ENCODE assay signal across 27 cellular contexts in the genomic region with DNA sequence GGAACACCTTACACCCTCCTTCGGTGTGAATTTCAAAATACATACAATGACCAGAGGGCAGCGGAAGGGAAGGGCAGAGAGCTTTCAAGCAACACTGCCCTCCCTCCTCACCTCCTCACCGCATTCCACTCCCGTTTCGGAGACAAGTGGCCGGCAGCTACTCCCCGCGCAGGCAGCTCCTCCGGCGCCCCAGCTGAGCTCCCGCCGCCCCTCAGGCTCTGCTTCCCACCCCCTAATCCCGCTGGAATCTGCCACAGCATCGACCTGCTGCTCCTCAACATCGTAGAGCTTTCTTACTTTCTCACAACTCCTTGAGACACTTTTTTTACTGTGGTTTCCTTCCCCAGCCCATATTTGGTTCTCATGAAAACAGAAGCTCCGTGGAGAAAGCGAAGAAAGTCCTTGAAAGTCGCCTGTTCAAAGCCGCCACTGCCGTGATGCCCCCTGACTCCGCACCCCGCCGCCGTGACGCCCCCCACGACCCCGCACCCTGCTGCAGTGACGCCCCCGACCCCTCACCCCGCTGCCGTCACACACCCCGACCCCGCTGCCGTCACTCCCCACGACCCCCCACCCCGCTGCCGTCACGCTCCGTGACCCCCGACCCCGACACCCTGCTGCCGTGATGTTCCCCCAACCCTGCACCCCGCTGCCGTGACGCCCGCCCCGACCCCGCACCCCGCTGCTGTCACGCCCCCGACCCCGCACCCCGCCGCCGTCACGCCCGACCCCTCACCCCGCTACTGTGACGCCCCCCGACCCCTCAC. TPM values are rescaled to one million over a fixed set of nuclear protein-coding genes. Genes with fewer than 3 reads are reported as not detected.
A peak's percentile ranks its signal among the peaks of the same experiment; 100 is the strongest.
DNase-seq lines count a peak whose midpoint lies in the region; ATAC-seq and TF ChIP-seq lines count a peak whose summit lies in the region.
"Had no signal": no experiment of that assay in that cellular context is flagged by ENCODE, and none has a peak within 500 bp of the region (broad histone marks: within the 10 kb centered on the region; RNA-seq: fewer than 3 reads in every experiment).

No MANE protein-coding gene starts in this region.

- no CpG with 5 or more reads among the region's 60 CpGs for WGBS in H9 (ENCODE audit: extremely low coverage, insufficient read length, low lambda C conversion rate)
- WGBS in ectodermal cell, 2 experiments = 75 to 77% methylated on average over 39 to 47 of the region's 60 CpGs

- no peak overlapping the region for H4K91ac ChIP-seq in H9 (ENCODE audit: insufficient read length, low read depth, low read length)

- H2BK15ac ChIP-seq in H9 (ENCODE audit: low read depth, low read length) = no peak overlapping the region

- no peak overlapping the region for H3T11ph ChIP-seq in H9 (ENCODE audit: low read length)

- H3K4me1 Mint-ChIP-seq in H9 = peaks cover 3 to 8% of the 10 kb centered on the region in 2 experiments
- peaks cover 11% of the 10 kb centered on the region for H3K4me1 Mint-ChIP-seq in mesothelial cell of epicardium
- H3K4me1 Mint-ChIP-seq in stimulated activated memory B cell treated with anti-CD40 and anti-IgM and Interleukin-4, amounts not matched to agents 10 μg/mL and 1 μg/mL and 100 μg/mL, for 72 hours = peaks cover 15% of the 10 kb centered on the region

- no peak overlapping the region for H2BK20ac ChIP-seq in H9 (ENCODE audit: low read depth, low read length, poor library complexity, severe bottlenecking)

- DNase-seq in H9 = no peak
- no peak for DNase-seq in mesothelial cell of epicardium (ENCODE audit: low spot score in 2 of 2, unreplicated experiment in 2 of 2)
- DNase-seq in DMS53 (lab: John Stamatoyannopoulos, UW) = no peak
- DNase-seq in left colon = no peak
- DNase-seq: activated B cell treated with CpG ODN at 0.5 μM for 24 hours; activated CD4-positive, alpha-beta T cell treated with anti-CD3 and anti-CD28 coated beads, Interleukin-2, amount 50 U/mL, for 4 hours; activated CD8-positive, alpha-beta memory T cell treated with anti-CD3 and anti-CD28 coated beads, Interleukin-2, amount 50 U/mL, for 48 hours; effector memory CD8-positive, alpha-beta T cell; EL; KBM-7; left cardiac atrium; NCI-H1694; NCI-H2171 treated with DMSO at 0.1 percent for 48 hours; NCI-H524 treated with DMSO at 0.1 percent for 48 hours; psoas muscle; SK-N-SH; spleen; stimulated activated CD4-positive, alpha-beta T cell treated with anti-CD3 and anti-CD28 coated beads, Interleukin-4, amount 100 ng/mL, for 1 hour; stimulated activated naive CD4-positive, alpha-beta T cell treated with Interleukin-2 at 50 U/mL for 16 hours; T-helper 9 cell; trophoblast cell had no signal

- TF ChIP-seq CTCF in H9 (conservative IDR thresholded peaks at IDR 0.05) (no peak), mesothelial cell of epicardium (IDR thresholded peaks at IDR 0.05; ENCODE audit: unreplicated experiment) (no peak)

- H2AFZ ChIP-seq in H9 (ENCODE audit: low read length) = no peak overlapping the region

- no peaks in the 10 kb centered on the region for H3K36me3 ChIP-seq in ectodermal cell (ENCODE audit: control insufficient read depth, insufficient read depth, low read length)
- H3K36me3 ChIP-seq: HAP-1, spleen had no signal

- H3K27me3 Mint-ChIP-seq in H9 (ENCODE audit: low read depth) (peaks cover 6% of the 10 kb centered on the region), mesothelial cell of epicardium (ENCODE audit: low read depth) (no peaks in the 10 kb centered on the region)
- peaks cover 7% of the 10 kb centered on the region for H3K27me3 Mint-ChIP-seq in stimulated activated memory B cell treated with anti-CD40 and anti-IgM and Interleukin-4, amounts not matched to agents 10 μg/mL and 1 μg/mL and 100 μg/mL, for 72 hours
- H3K27me3 Mint-ChIP-seq: activated B cell treated with CpG ODN at 0.5 μM for 24 hours; effector memory CD8-positive, alpha-beta T cell had no signal

- H4K5ac ChIP-seq in H9 (ENCODE audit: insufficient read length, low read depth, low read length) = no peak overlapping the region

- no peak overlapping the region; a peak in 1 of 5 replicates for H3K4me3 Mint-ChIP-seq in H9
- H3K4me3 Mint-ChIP-seq in mesothelial cell of epicardium = no peak overlapping the region
- no peak overlapping the region for H3K4me3 Mint-ChIP-seq in stimulated activated memory B cell treated with anti-CD40 and anti-IgM and Interleukin-4, amounts not matched to agents 10 μg/mL and 1 μg/mL and 100 μg/mL, for 72 hours
- H3K4me3 Mint-ChIP-seq: activated B cell treated with CpG ODN at 0.5 μM for 24 hours; effector memory CD8-positive, alpha-beta T cell had no signal

- no peak overlapping the region for H2BK120ac ChIP-seq in H9 (ENCODE audit: low read depth, low read length, poor library complexity, severe bottlenecking)

- H3K18ac ChIP-seq in H9 (ENCODE audit: insufficient read length, low read depth, low read length) = no peak overlapping the region

- no peak overlapping the region for H3K4ac ChIP-seq in H9 (ENCODE audit: low read depth, low read length)

- H3K9me3 ChIP-seq in H9 (ENCODE audit: control insufficient read depth, low read depth, low read length) = no peaks in the 10 kb centered on the region
- H3K9me3 ChIP-seq in ectodermal cell (ENCODE audit: control insufficient read depth, low read length) = no peaks in the 10 kb centered on the region
- H3K9me3 ChIP-seq: HAP-1, psoas muscle, SK-N-SH, spleen had no signal

- H4K20me1 ChIP-seq in H9 (ENCODE audit: control insufficient read depth, insufficient read depth, insufficient read length) = peaks cover 5% of the 10 kb centered on the region

- H3K9me3 Mint-ChIP-seq in H9 (peaks cover 10 to 14% of the 10 kb centered on the region in 2 experiments), mesothelial cell of epicardium (no peaks in the 10 kb centered on the region)
- H3K9me3 Mint-ChIP-seq in stimulated activated memory B cell treated with anti-CD40 and anti-IgM and Interleukin-4, amounts not matched to agents 10 μg/mL and 1 μg/mL and 100 μg/mL, for 72 hours = no peaks in the 10 kb centered on the region
- H3K9me3 Mint-ChIP-seq: activated B cell treated with CpG ODN at 0.5 μM for 24 hours; effector memory CD8-positive, alpha-beta T cell had no signal

- no peak overlapping the region for H2BK5ac ChIP-seq in H9 (ENCODE audit: insufficient read length, low read length)

- H3K36me3 Mint-ChIP-seq in H9 (ENCODE audit: insufficient read depth in 1 of 3, low read depth in 3 of 3) (peaks cover 4 to 9% (median 9%) of the 10 kb centered on the region in 3 experiments; a peak in 6 of 7 replicates), mesothelial cell of epicardium (peaks cover 2% of the 10 kb centered on the region)
- no peaks in the 10 kb centered on the region for H3K36me3 Mint-ChIP-seq in stimulated activated memory B cell treated with anti-CD40 and anti-IgM and Interleukin-4, amounts not matched to agents 10 μg/mL and 1 μg/mL and 100 μg/mL, for 72 hours

- no peaks in the 10 kb centered on the region for H3K79me1 ChIP-seq in H9 (ENCODE audit: insufficient read depth, low read depth, low read length, poor library complexity, severe bottlenecking)

- no peak overlapping the region for H2AK5ac ChIP-seq in H9 (ENCODE audit: insufficient read length, low read length)

- no peak overlapping the region for H3K4me2 ChIP-seq in H9 (ENCODE audit: insufficient read depth, insufficient read length, low read length)
- H3K4me2 ChIP-seq: SK-N-SH had no signal

- H3K27me3 ChIP-seq in H9 (ENCODE audit: insufficient read depth, low read length) (no peaks in the 10 kb centered on the region), ectodermal cell (ENCODE audit: control insufficient read depth, insufficient read depth, low read length, poor library complexity, severe bottlenecking) (no peaks in the 10 kb centered on the region)
- H3K27me3 ChIP-seq: spleen had no signal

- no peak overlapping the region for H3K56ac ChIP-seq in H9 (ENCODE audit: insufficient read length, low read depth, low read length)

- H3K23ac ChIP-seq in H9 (ENCODE audit: insufficient read length, low read depth, low read length) = no peak overlapping the region

- H3K79me2 ChIP-seq in H9 (ENCODE audit: insufficient read depth, low read length) = no peaks in the 10 kb centered on the region

- H3K9ac ChIP-seq in H9 (ENCODE audit: extremely low read depth, insufficient read length, low read length) = no peak overlapping the region
- H3K9ac ChIP-seq: SK-N-SH had no signal

- no peak overlapping the region for H3K14ac ChIP-seq in H9 (ENCODE audit: insufficient read depth, low read length)

- peak; percentile 44 for ATAC-seq in stimulated activated memory B cell treated with anti-CD40 and anti-IgM and Interleukin-4, amounts not matched to agents 10 μg/mL and 1 μg/mL and 100 μg/mL, for 72 hours
- no peak for ATAC-seq in left colon
- no peak for ATAC-seq in GM21737 (IDR thresholded peaks at IDR 0.05; ENCODE audit: unreplicated experiment)
- ATAC-seq: effector memory CD8-positive, alpha-beta T cell; left cardiac atrium; psoas muscle had no signal

- intact Hi-C loops in left colon (cut with DNase I, micrococcal nuclease) = no loop called here

- H3K4me3 ChIP-seq in ectodermal cell (ENCODE audit: insufficient read depth, low read depth, low read length) = no peak overlapping the region
- H3K4me3 ChIP-seq: HAP-1, psoas muscle, spleen had no signal

- H3K4me1 ChIP-seq in H9 (ENCODE audit: insufficient read depth, low read length) (no peaks in the 10 kb centered on the region), ectodermal cell (ENCODE audit: control insufficient read depth, insufficient read depth, low read length) (peaks cover 6% of the 10 kb centered on the region)
- H3K4me1 ChIP-seq: HAP-1, psoas muscle had no signal

- no peak overlapping the region for H3K27ac ChIP-seq in H9 (ENCODE audit: insufficient read length, low read depth, low read length)
- H3K27ac ChIP-seq in ectodermal cell (ENCODE audit: insufficient read depth, low read depth, low read length, poor library complexity, severe bottlenecking) = peak overlapping the region; percentile 55
- H3K27ac ChIP-seq: C4-2B, psoas muscle, spleen had no signal

- H3K27ac Mint-ChIP-seq in H9 (peak overlapping the region; percentile 8 to 90 (median 88); a peak in 5 of 7 replicates), mesothelial cell of epicardium (peak overlapping the region; percentile 48)
- peak overlapping the region; percentile 22 for H3K27ac Mint-ChIP-seq in stimulated activated memory B cell treated with anti-CD40 and anti-IgM and Interleukin-4, amounts not matched to agents 10 μg/mL and 1 μg/mL and 100 μg/mL, for 72 hours
- H3K27ac Mint-ChIP-seq: activated B cell treated with CpG ODN at 0.5 μM for 24 hours had no signal

- H4K8ac ChIP-seq in H9 (replicated peaks; ENCODE audit: insufficient read length, low read depth, low read length) = no peak overlapping the region

- H3K23me2 ChIP-seq in H9 (ENCODE audit: insufficient read length, low read depth, low read length, poor library complexity, severe bottlenecking) = no peaks in the 10 kb centered on the region

- H2BK12ac ChIP-seq in H9 (ENCODE audit: insufficient read length, low read depth, low read length) = no peak overlapping the region

RNA-seq across cellular contexts. Expression of a gene that starts 14.5 kb away (rescaled TPM):
- total RNA-seq in H9 (2021) (0.22 TPM in 1 of 2 replicates, not detected in the other), mesothelial cell of epicardium (2.1 to 2.6 TPM (median 2.4 TPM) in 3 replicates), left colon (10 to 100 TPM in 1 of 2 donors, 1 to 10 TPM in 1; 7.2 to 20.8 TPM)
- polyA plus RNA-seq in ectodermal cell (2013, experiment 1 of 4) = 2.6 TPM
- 2.9 TPM for polyA plus RNA-seq in ectodermal cell (2013, experiment 2 of 4)
- 2.6 TPM for polyA plus RNA-seq in ectodermal cell (2013, experiment 3 of 4)
- polyA plus RNA-seq in ectodermal cell (2013, experiment 4 of 4) = 3.2 TPM
- polyA plus RNA-seq: neural cell had no signal

RNA-seq across cellular contexts. Expression of a gene that starts 29.0 kb away (rescaled TPM):
- 1.4 and 1.6 TPM in 2 replicates for total RNA-seq in H9 (2021)
- polyA plus RNA-seq in ectodermal cell (2013, experiment 1 of 4) = 2.8 TPM
- polyA plus RNA-seq in ectodermal cell (2013, experiment 2 of 4) = 4.8 TPM
- 2.4 TPM for polyA plus RNA-seq in ectodermal cell (2013, experiment 3 of 4)
- 3.7 TPM for polyA plus RNA-seq in ectodermal cell (2013, experiment 4 of 4)
- total RNA-seq in mesothelial cell of epicardium = 1.0 to 1.6 TPM (median 1.0 TPM) in 3 replicates
- 1 to 10 TPM; 4.0 to 7.4 TPM for total RNA-seq in left colon
- polyA plus RNA-seq: neural cell had no signal

Comparison
In these comparisons a context has a peak if more than half of its experiments do, and no peak if none do; other contexts are left out.
1. H3K27ac Mint-ChIP-seq: peak in every context shown above with its lines; median percentile 88 in H9; 48 in mesothelial cell of epicardium; 22 in stimulated activated memory B cell treated with anti-CD40 and anti-IgM and Interleukin-4, amounts not matched to agents 10 μg/mL and 1 μg/mL and 100 μg/mL, for 72 hours.